Comparison of ENCODE assay signal across 8 cellular contexts in the genomic region with DNA sequence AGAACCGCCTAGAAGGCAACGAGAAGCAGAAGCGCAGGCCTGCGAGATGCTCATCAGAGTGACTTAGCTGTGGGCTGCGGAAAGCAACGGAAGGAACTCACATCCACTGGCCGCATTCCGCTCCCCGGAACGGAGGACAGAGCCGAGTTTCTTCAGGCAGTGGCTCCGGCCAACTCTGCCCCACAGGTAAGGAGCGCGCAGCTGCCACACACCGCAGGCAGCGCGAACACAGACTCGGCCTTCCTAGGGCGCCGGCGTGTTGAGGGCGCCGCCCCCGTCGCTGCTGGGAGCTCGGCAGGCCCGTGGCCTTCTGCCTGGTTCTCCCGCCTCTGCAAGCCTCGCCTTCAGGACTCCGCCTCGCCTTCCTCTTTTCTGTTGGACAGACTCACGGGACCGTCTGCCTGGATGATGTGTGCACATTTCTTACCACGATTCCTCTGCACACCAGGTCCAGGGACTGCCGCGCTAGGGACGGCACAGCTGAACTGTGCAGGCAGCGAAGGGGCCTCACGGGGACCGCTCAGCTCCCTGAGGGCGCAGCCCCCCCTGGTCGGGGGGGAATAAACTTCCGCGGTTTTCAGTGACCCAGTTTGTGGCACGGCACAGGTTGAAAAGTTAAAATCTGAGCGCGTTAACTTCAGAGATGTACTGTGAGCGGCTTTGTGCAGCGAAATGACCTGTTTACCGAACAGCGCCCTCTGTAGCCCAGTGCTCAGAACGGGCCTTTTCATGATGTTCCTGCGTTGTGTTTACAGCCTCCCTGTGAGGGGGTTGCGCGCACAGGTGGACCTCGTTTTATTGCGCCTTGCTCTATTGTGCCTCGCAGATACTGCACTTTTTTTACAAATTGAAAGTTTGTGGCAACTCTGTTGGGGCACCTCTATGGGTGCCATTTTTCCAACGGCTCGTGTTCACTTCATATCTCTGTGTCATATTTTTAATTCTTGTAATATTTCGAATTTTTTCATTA. TPM values are rescaled to one million over a fixed set of nuclear protein-coding genes. Genes with fewer than 3 reads are reported as not detected.
DNase-seq lines count a peak whose midpoint lies in the region; ATAC-seq, FAIRE-seq and TF ChIP-seq lines count a peak whose summit lies in the region.

No MANE protein-coding gene starts in this region.

- 2% methylated on average over 22 of the region's 61 CpGs for WGBS in HepG2 (ENCODE audit: low lambda C conversion rate)

- peak; percentile 74 for FAIRE-seq in HepG2 (lab: Jason Lieb, UNC)

- H3K4me2 ChIP-seq in HepG2 (ENCODE audit: low read depth, low read length), result peak overlapping the region; percentile 92

- H3K9me3 ChIP-seq in HepG2 (ENCODE audit: low read length), result peaks cover 6% of the 10 kb centered on the region; the same call in 1 of the 2 replicates

- H3K27me3 ChIP-seq in dorsolateral prefrontal cortex, result no peaks in the 10 kb centered on the region
- no peaks in the 10 kb centered on the region for H3K27me3 ChIP-seq in HepG2 (ENCODE audit: control insufficient read depth in 1 of 2, insufficient read depth in 2 of 2, low read length in 2 of 2)

- H3K27ac ChIP-seq in dorsolateral prefrontal cortex (peak overlapping the region in 40 of 59 donors; percentile 20 to 86 (median 57)), HepG2 (ENCODE audit: extremely low read length, insufficient read depth, low read length) (peak overlapping the region; percentile 71)

- TF ChIP-seq POLR2A in HepG2 (IDR thresholded peaks at IDR 0.05; ENCODE audit: insufficient read depth in 1 of 2, low read depth in 2 of 2, low read length in 2 of 2), result peak; percentile 19 to 28; a peak in 1 of 4 replicates

- H3K79me2 ChIP-seq in HepG2 (ENCODE audit: insufficient read depth, low read length), result no peaks in the 10 kb centered on the region

- POLR2A ChIA-PET in HepG2 (lab: Yijun Ruan, JAX), result interaction anchor here (0.8 to 1.7 kb wide), 3 partner anchors 9 to 177 kb away, joined by 4 to 7 read pairs (median 6); partner anchors contain the start of gene URB1

- intact Hi-C loops in dorsolateral prefrontal cortex (cut with DNase I) (loop anchor here (5.0 to 10.0 kb wide), 3 partner anchors 47 to 295 kb away; partner anchors contain the start of genes EVA1C (in 1 of the 2) and MIS18A (in 1 of the 2)), HepG2 (cut with micrococcal nuclease; ENCODE audit: unreplicated experiment) (loop anchor here (1.0 to 2.0 kb wide), 2 partner anchors 32 to 155 kb away; no protein-coding TSS in a partner anchor)

- CTCF ChIA-PET in HepG2 (lab: Yijun Ruan, JAX; ENCODE audit: low intra/inter-chr PET ratio, low total read pairs), result interaction anchor here (1.3 to 1.8 kb wide), 2 partner anchors 31 to 166 kb away, joined by 4 to 5 read pairs; no protein-coding TSS in a partner anchor

- TF ChIP-seq EP300 in HepG2 (IDR thresholded peaks at IDR 0.05; ENCODE audit: low read depth in 2 of 2, low read length in 2 of 2), result peak in 1 of 2 experiments; percentile 5; a peak in 1 of 4 replicates
- peak; percentile 8; the same call in 1 of the 2 replicates for TF ChIP-seq EP300 in HepG2 (CRISPR knock-in tag; IDR thresholded peaks at IDR 0.05; ENCODE audit: borderline replicate concordance)

- H3K4me1 ChIP-seq in HepG2 (ENCODE audit: insufficient read depth, low read length), result peaks cover 36% of the 10 kb centered on the region

- BruUV-seq in HepG2 (replicated peaks; lab: Mats Ljungman, UMichigan), result TSS peak; percentile 42

- ATAC-seq in GM19043 (IDR thresholded peaks at IDR 0.05; ENCODE audit: low read depth, unreplicated experiment) (peak; percentile 76), HG03439 (IDR thresholded peaks at IDR 0.05; ENCODE audit: unreplicated experiment) (peak; percentile 88), HepG2 (peak; percentile 93)

- H2AFZ ChIP-seq in HepG2 (ENCODE audit: low read length), result peak overlapping the region; percentile 80

- H4K20me1 ChIP-seq in HepG2 (ENCODE audit: insufficient read depth, low read length), result no peaks in the 10 kb centered on the region

- peak; percentile 84 for DNase-seq in AG20443 (ENCODE audit: low spot score)
- peak; percentile 69 to 91 for DNase-seq in NCI-H526 (lab: John Stamatoyannopoulos, UW)
- peak; percentile 74 to 76 for DNase-seq in activated CD4-positive, alpha-beta T cell treated with anti-CD3 and anti-CD28 coated beads, Interleukin-2, amount 50 U/mL, for 4 hours
- peak in 9 of 10 donors; percentile 47 to 76 (median 68) for DNase-seq in dorsolateral prefrontal cortex
- peak; percentile 77 for DNase-seq in HepG2 (ENCODE audit: low spot score)
- peak; percentile 65 for DNase-seq in stimulated activated CD4-positive, alpha-beta T cell treated with anti-CD3 and anti-CD28 coated beads, Interleukin-2, amount 100 ng/mL, for 4 hours (ENCODE audit: low read depth)

- no peaks in the 10 kb centered on the region; a peak in 1 of 5 replicates for H3K36me3 ChIP-seq in HepG2 (replicated peaks in 1 of 2; ENCODE audit: control insufficient read depth in 1 of 2, insufficient read depth in 2 of 2, low read length in 2 of 2)

- in situ Hi-C loops in HepG2 (cut with HindIII; ENCODE audit: extremely low pct_ligation_motif_present, low pct_unique_long_range_greater_than_20kb), result no loop called here

- peak; percentile 44 for TF ChIP-seq RAD21 in HepG2 (CRISPR knock-in tag; IDR thresholded peaks at IDR 0.05)

- peak overlapping the region; percentile 62 for H3K9ac ChIP-seq in HepG2 (ENCODE audit: insufficient read depth, low read depth, low read length)

- TF ChIP-seq CTCF in dorsolateral prefrontal cortex (IDR thresholded peaks at IDR 0.05 in 54 of 56, conservative IDR thresholded peaks at IDR 0.05 in 2 of 56; ENCODE audit: low read depth in 1 of 56, partially characterized antibody in 56 of 56) (peak; percentile 58 to 91 (median 80)), HepG2 (CRISPR knock-in tag; IDR thresholded peaks at IDR 0.05) (peak; percentile 86)

- H3K4me3 ChIP-seq in dorsolateral prefrontal cortex (peak overlapping the region; percentile 49 to 88 (median 64)), HepG2 (replicated peaks in 1 of 3; ENCODE audit: insufficient read depth in 1 of 3, low read depth in 2 of 3, low read length in 3 of 3) (peak overlapping the region; percentile 70 to 79 (median 77))

RNA-seq across cellular contexts. Expression of gene TCP10L, which starts 15.8 kb away (rescaled TPM):
- total RNA-seq in dorsolateral prefrontal cortex (10 to 100 TPM in 98 of 120 experiments, 1 to 10 TPM in 22; 5.6 to 29.8 (median 13.6) TPM), HepG2 (2016; rRNA removed; fragmentation: Illumina TruSeq; extraction: Trizol) (2.4 and 2.8 TPM in 2 replicates)
- total RNA-seq in HepG2 (2016; cell fraction: cytosol; rRNA removed; fragmentation: Illumina TruSeq; extraction: Trizol; ENCODE audit: low read depth), result 3.3 and 3.5 TPM in 2 replicates
- total RNA-seq in HepG2 (2016; cell fraction: insoluble cytoplasmic fraction; rRNA removed; fragmentation: Illumina TruSeq; extraction: Trizol), result 2.7 and 2.9 TPM in 2 replicates
- total RNA-seq in HepG2 (2016; cell fraction: membrane; rRNA removed; fragmentation: Illumina TruSeq; extraction: Trizol), result 4.2 and 4.4 TPM in 2 replicates
- total RNA-seq in HepG2 (2016; cell fraction: nucleus; rRNA removed; fragmentation: Illumina TruSeq; extraction: Trizol), result 1.8 and 1.9 TPM in 2 replicates
- 0.90 and 1.0 TPM in 2 replicates for polyA plus RNA-seq in HepG2 (2011; rRNA removed)
- 0.62 and 0.91 TPM in 2 replicates for polyA plus RNA-seq in HepG2 (2011; cell fraction: cytosol; rRNA removed)
- polyA plus RNA-seq in HepG2 (2011; cell fraction: nucleus; rRNA removed), result 0.42 and 0.76 TPM in 2 replicates
- polyA plus RNA-seq in HepG2 (2012), result 0.75 and 2.0 TPM in 2 replicates
- polyA plus RNA-seq in HepG2 (2016; cell fraction: cytosol; fragmentation: Illumina TruSeq; extraction: Trizol; ENCODE audit: low read depth), result 4.4 and 6.0 TPM in 2 replicates
- polyA plus RNA-seq in HepG2 (2016; cell fraction: insoluble cytoplasmic fraction; fragmentation: Illumina TruSeq; extraction: Trizol; ENCODE audit: low read depth), result 2.8 and 3.2 TPM in 2 replicates
- 3.1 and 4.8 TPM in 2 replicates for polyA plus RNA-seq in HepG2 (2016; cell fraction: membrane; fragmentation: Illumina TruSeq; extraction: Trizol; ENCODE audit: low read depth)
- 1.5 and 2.0 TPM in 2 replicates for polyA plus RNA-seq in HepG2 (2016; cell fraction: nucleus; fragmentation: Illumina TruSeq; extraction: Trizol; ENCODE audit: insufficient read depth, low read depth)
- polyA minus RNA-seq in HepG2 (2011; rRNA and poly(A)+ RNA removed; ENCODE audit: low replicate concordance), result 0.49 TPM in 1 of 2 replicates, not detected in the other
- not detected in 2 replicates for polyA minus RNA-seq in HepG2 (2011; cell fraction: cytosol; rRNA and poly(A)+ RNA removed)
- polyA minus RNA-seq in HepG2 (2011; cell fraction: nucleus; rRNA and poly(A)+ RNA removed), result 0.13 TPM in 1 of 2 replicates, not detected in the other

RNA-seq across cellular contexts. Expression of gene CFAP298, which starts 42.6 kb away (rescaled TPM):
- total RNA-seq in dorsolateral prefrontal cortex (10 to 100 TPM; 25.7 to 54.3 (median 36.0) TPM), HepG2 (2016; rRNA removed; fragmentation: Illumina TruSeq; extraction: Trizol) (62.2 and 67.5 TPM in 2 replicates)
- 8.3 and 10.1 TPM in 2 replicates for total RNA-seq in HepG2 (2016; cell fraction: cytosol; rRNA removed; fragmentation: Illumina TruSeq; extraction: Trizol; ENCODE audit: low read depth)
- 63.4 and 69.3 TPM in 2 replicates for total RNA-seq in HepG2 (2016; cell fraction: insoluble cytoplasmic fraction; rRNA removed; fragmentation: Illumina TruSeq; extraction: Trizol)
- 15.3 and 17.5 TPM in 2 replicates for total RNA-seq in HepG2 (2016; cell fraction: membrane; rRNA removed; fragmentation: Illumina TruSeq; extraction: Trizol)
- 27.5 and 31.3 TPM in 2 replicates for total RNA-seq in HepG2 (2016; cell fraction: nucleus; rRNA removed; fragmentation: Illumina TruSeq; extraction: Trizol)
- polyA plus RNA-seq in HepG2 (2011; rRNA removed), result 19.6 and 21.2 TPM in 2 replicates
- polyA plus RNA-seq in HepG2 (2011; cell fraction: cytosol; rRNA removed), result 17.9 and 20.0 TPM in 2 replicates
- polyA plus RNA-seq in HepG2 (2011; cell fraction: nucleus; rRNA removed), result 36.7 and 41.1 TPM in 2 replicates
- 26.6 and 34.3 TPM in 2 replicates for polyA plus RNA-seq in HepG2 (2012)
- polyA plus RNA-seq in HepG2 (2016; cell fraction: cytosol; fragmentation: Illumina TruSeq; extraction: Trizol; ENCODE audit: low read depth), result 5.4 and 6.3 TPM in 2 replicates
- 66.1 and 75.8 TPM in 2 replicates for polyA plus RNA-seq in HepG2 (2016; cell fraction: insoluble cytoplasmic fraction; fragmentation: Illumina TruSeq; extraction: Trizol; ENCODE audit: low read depth)
- polyA plus RNA-seq in HepG2 (2016; cell fraction: membrane; fragmentation: Illumina TruSeq; extraction: Trizol; ENCODE audit: low read depth), result 8.8 and 10.3 TPM in 2 replicates
- polyA plus RNA-seq in HepG2 (2016; cell fraction: nucleus; fragmentation: Illumina TruSeq; extraction: Trizol; ENCODE audit: insufficient read depth, low read depth), result 55.9 and 56.8 TPM in 2 replicates
- polyA minus RNA-seq in HepG2 (2011; rRNA and poly(A)+ RNA removed; ENCODE audit: low replicate concordance), result 8.7 and 11.6 TPM in 2 replicates
- 10.5 and 11.8 TPM in 2 replicates for polyA minus RNA-seq in HepG2 (2011; cell fraction: cytosol; rRNA and poly(A)+ RNA removed)
- 13.8 and 14.3 TPM in 2 replicates for polyA minus RNA-seq in HepG2 (2011; cell fraction: nucleus; rRNA and poly(A)+ RNA removed)

Comparison
In these comparisons a context has a peak if more than half of its experiments do, and no peak if none do; other contexts are left out.
1. Peak in every context shown above with its lines: DNase-seq, ATAC-seq, H3K4me3 ChIP-seq and H3K27ac ChIP-seq.